ENCODE assay signal across 29 cellular contexts in genomic region chr1:178577882-178578281, GRCh38.
"Had no signal": no experiment of that assay in that cellular context is flagged by ENCODE, and none has a peak within 500 bp of the region (broad histone marks: within the 10 kb centered on the region; RNA-seq: fewer than 3 reads in every experiment).

No MANE protein-coding gene starts in this region.

- H3K9me3 ChIP-seq: gastroesophageal sphincter, thoracic aorta had no signal

- H3K4me3 Mint-ChIP-seq: activated CD4-positive, alpha-beta memory T cell treated with anti-CD3 and anti-CD28 coated beads, Interleukin-2, amount 10 ng/mL, durations not matched to agents 7 days and 5 days; activated CD4-positive, alpha-beta T cell treated with anti-CD3 and anti-CD28 coated beads, Interleukin-2, amount 10 ng/mL, durations not matched to agents 7 days and 5 days; activated T-cell treated with anti-CD3 and anti-CD28 coated beads, Interleukin-2, amount 50 U/mL, for 24 hours; activated T-helper 17 cell treated with anti-CD3 and anti-CD28 coated beads, Interleukin-2, amount 50 U/mL, for 72 hours; natural killer cell; neural progenitor cell; stimulated activated naive CD8-positive, alpha-beta T cell treated with anti-CD3 and anti-CD28 coated beads, Interleukin-15, Interleukin-2, amounts not matched to agents 100 ng/mL and 50 ng/mL, for 24 hours; T-helper 1 cell treated with Interleukin-12 subunit alpha and Interleukin-12 subunit beta and Interleukin-4 antibody, amounts not matched to agents 30 μg/mL and 1 μg/mL, for 36 hours had no signal

- ATAC-seq: activated T-helper 17 cell treated with anti-CD3 and anti-CD28 coated beads, Interleukin-2, amount 50 U/mL, for 72 hours; gastroesophageal sphincter; left colon; natural killer cell; right cardiac atrium had no signal

- FAIRE-seq: endothelial cell of umbilical vein, kidney, TTC549, urothelium cell line had no signal

- H3K4me2 ChIP-seq: neural progenitor cell had no signal

- H3K27me3 Mint-ChIP-seq: stimulated activated naive CD8-positive, alpha-beta T cell treated with anti-CD3 and anti-CD28 coated beads, Interleukin-15, Interleukin-2, amounts not matched to agents 100 ng/mL and 50 ng/mL, for 24 hours had no signal

- H3K36me3 Mint-ChIP-seq: natural killer cell, neural progenitor cell had no signal

- H3K27me3 ChIP-seq: gastroesophageal sphincter, neural progenitor cell had no signal

- H3K27ac Mint-ChIP-seq: activated CD4-positive, alpha-beta memory T cell treated with anti-CD3 and anti-CD28 coated beads, Interleukin-2, amount 10 ng/mL, durations not matched to agents 7 days and 5 days; activated CD4-positive, alpha-beta T cell treated with anti-CD3 and anti-CD28 coated beads, Interleukin-2, amount 10 ng/mL, durations not matched to agents 7 days and 5 days; activated T-cell treated with anti-CD3 and anti-CD28 coated beads, Interleukin-2, amount 50 U/mL, for 24 hours; activated T-helper 17 cell treated with anti-CD3 and anti-CD28 coated beads, Interleukin-2, amount 50 U/mL, for 72 hours; natural killer cell; neural progenitor cell; T-helper 1 cell treated with Interleukin-12 subunit alpha and Interleukin-12 subunit beta and Interleukin-4 antibody, amounts not matched to agents 30 μg/mL and 1 μg/mL, for 36 hours had no signal

- H3K9ac ChIP-seq: neural progenitor cell had no signal

- H3K27ac ChIP-seq: gastroesophageal sphincter, neural progenitor cell, thoracic aorta, WERI-Rb-1 had no signal

- DNase-seq: activated CD4-positive, alpha-beta memory T cell treated with anti-CD3 and anti-CD28 coated beads, Interleukin-2, amount 10 ng/mL, durations not matched to agents 7 days and 5 days; activated CD4-positive, alpha-beta T cell treated with anti-CD3 and anti-CD28 coated beads, Interleukin-2, amount 10 ng/mL, durations not matched to agents 7 days and 5 days; activated CD4-positive, CD25-positive, alpha-beta regulatory T cell treated with anti-CD3 and anti-CD28 coated beads, Interleukin-2, amount 50 U/mL, for 72 hours; activated CD8-positive, alpha-beta memory T cell treated with anti-CD3 and anti-CD28 coated beads, Interleukin-2, amount 50 U/mL, for 48 hours; activated gamma-delta T cell treated with Interleukin-2 at 50 U/mL for 16 hours; activated naive CD4-positive, alpha-beta T cell treated with anti-CD3 and anti-CD28 coated beads, Interleukin-2, amount 50 U/mL, for 16 hours; activated T-cell treated with anti-CD3 and anti-CD28 coated beads, Interleukin-2, amount 50 U/mL, for 24 hours; amniotic stem cell; caudate nucleus; cortex of kidney; hippocampal formation; kidney; left colon; midbrain; natural killer cell; occipital lobe; right cardiac atrium; T-helper 9 cell; trophoblast cell; WERI-Rb-1 had no signal

- H2AFZ ChIP-seq: neural progenitor cell had no signal

- H3K4me1 Mint-ChIP-seq: activated CD4-positive, alpha-beta memory T cell treated with anti-CD3 and anti-CD28 coated beads, Interleukin-2, amount 10 ng/mL, durations not matched to agents 7 days and 5 days; activated CD4-positive, alpha-beta T cell treated with anti-CD3 and anti-CD28 coated beads, Interleukin-2, amount 10 ng/mL, durations not matched to agents 7 days and 5 days; activated T-helper 17 cell treated with anti-CD3 and anti-CD28 coated beads, Interleukin-2, amount 50 U/mL, for 72 hours; natural killer cell had no signal

- H3K9me3 Mint-ChIP-seq: activated CD4-positive, alpha-beta memory T cell treated with anti-CD3 and anti-CD28 coated beads, Interleukin-2, amount 10 ng/mL, durations not matched to agents 7 days and 5 days; activated CD4-positive, alpha-beta T cell treated with anti-CD3 and anti-CD28 coated beads, Interleukin-2, amount 10 ng/mL, durations not matched to agents 7 days and 5 days; activated T-cell treated with anti-CD3 and anti-CD28 coated beads, Interleukin-2, amount 50 U/mL, for 24 hours; activated T-helper 17 cell treated with anti-CD3 and anti-CD28 coated beads, Interleukin-2, amount 50 U/mL, for 72 hours; natural killer cell; neural progenitor cell; stimulated activated naive CD8-positive, alpha-beta T cell treated with anti-CD3 and anti-CD28 coated beads, Interleukin-15, Interleukin-2, amounts not matched to agents 100 ng/mL and 50 ng/mL, for 24 hours; T-helper 1 cell treated with Interleukin-12 subunit alpha and Interleukin-12 subunit beta and Interleukin-4 antibody, amounts not matched to agents 30 μg/mL and 1 μg/mL, for 36 hours had no signal

- H3K36me3 ChIP-seq: gastroesophageal sphincter, neural progenitor cell, thoracic aorta, WERI-Rb-1 had no signal

- H3K4me3 ChIP-seq: gastroesophageal sphincter, neural progenitor cell, thoracic aorta had no signal
